In the genomic region with DNA sequence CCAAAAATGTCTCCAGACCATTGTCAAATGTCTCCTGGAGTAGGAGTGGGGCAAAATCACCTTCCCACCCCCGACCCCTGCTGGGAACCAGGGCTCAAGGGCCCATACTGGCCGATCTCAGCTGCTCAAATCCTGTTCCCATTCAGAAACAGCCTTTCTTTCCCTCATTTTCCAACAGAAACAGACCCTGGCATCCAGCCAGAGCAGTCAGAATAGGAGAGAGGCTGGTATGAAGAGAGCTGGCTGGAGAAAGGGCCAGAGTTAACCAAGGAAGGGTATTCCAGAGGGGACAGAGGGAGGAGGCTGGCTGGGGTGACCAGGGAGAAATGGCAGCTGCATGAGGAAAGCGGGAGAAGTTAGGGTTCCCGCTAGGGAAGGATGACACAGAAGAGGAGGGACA, we compare ENCODE assay signal across 12 cellular contexts.
DNase-seq lines count a peak whose midpoint lies in the region; ATAC-seq, FAIRE-seq and TF ChIP-seq lines count a peak whose summit lies in the region.
"Had no signal": no experiment of that assay in that cellular context is flagged by ENCODE, and none has a peak within 500 bp of the region (broad histone marks: within the 10 kb centered on the region; RNA-seq: fewer than 3 reads in every experiment).

No MANE protein-coding gene starts in this region.

- ATAC-seq in HepG2 (no peak), right lobe of liver (no peak)
- ATAC-seq: stimulated activated effector memory CD8-positive, alpha-beta T cell treated with anti-CD3 and anti-CD28 coated beads, Interleukin-12 subunit alpha, Interleukin-12 subunit beta, amount 100 ng/mL, for 72 hours had no signal

- in situ Hi-C loops in HepG2 (cut with HindIII; ENCODE audit: extremely low pct_ligation_motif_present, low pct_unique_long_range_greater_than_20kb) (loop anchor here (10.0 kb wide), 1 partner anchor 193 kb away; no protein-coding TSS in a partner anchor), astrocyte of the spinal cord (cut with HindIII; ENCODE audit: low sequenced_read_pairs) (no loop called here), transverse colon (cut with MboI; ENCODE audit: low pct_ligation_motif_present in 1 of 4, low pct_unique_long_range_greater_than_20kb in 1 of 4, low sequenced_read_pairs in 3 of 4) (loop anchor here in 2 of 4 donors (10.0 to 25.0 kb wide), 2 partner anchors 191 to 203 kb away; a partner anchor contains a TSS)

- no peaks in the 10 kb centered on the region for H3K9me3 ChIP-seq in HepG2 (ENCODE audit: low read length)
- no peaks in the 10 kb centered on the region for H3K9me3 ChIP-seq in right lobe of liver
- H3K9me3 ChIP-seq in mucosa of stomach (ENCODE audit: control insufficient read depth, low read length): no peaks in the 10 kb centered on the region
- H3K9me3 ChIP-seq in transverse colon: no peaks in the 10 kb centered on the region

- no peak for TF ChIP-seq RAD21 in HepG2 (CRISPR knock-in tag; IDR thresholded peaks at IDR 0.05)

- H3K9ac ChIP-seq in HepG2 (ENCODE audit: insufficient read depth, low read depth, low read length) (no peak overlapping the region), mucosa of stomach (ENCODE audit: low read length) (peak overlapping the region; percentile 43)

- BruUV-seq in HepG2 (replicated peaks; lab: Mats Ljungman, UMichigan): no TSS peak

- H4K20me1 ChIP-seq in HepG2 (ENCODE audit: insufficient read depth, low read length): no peaks in the 10 kb centered on the region

- intact Hi-C loops in HepG2 (cut with micrococcal nuclease; ENCODE audit: unreplicated experiment): no loop called here
- intact Hi-C loops in right lobe of liver (cut with DNase I): no loop called here
- intact Hi-C loops in transverse colon (cut with DNase I; ENCODE audit: low total_unique reads): no loop called here

- H3K27ac ChIP-seq in HepG2 (ENCODE audit: extremely low read length, insufficient read depth, low read length) (no peak overlapping the region), right lobe of liver (no peak overlapping the region), transverse colon (peak overlapping the region; percentile 70 to 85 (median 82))
- H3K27ac ChIP-seq: C4-2B had no signal

- 43% methylated on average over 4 of the region's 4 CpGs for WGBS in HepG2 (ENCODE audit: low lambda C conversion rate)
- WGBS in right lobe of liver (ENCODE audit: insufficient coverage, low coverage, low lambda C conversion rate, missing lambda C conversion rate): 53% methylated on average over 3 of the region's 4 CpGs
- 64 to 91% methylated on average over 2 to 4 of the region's 4 CpGs for WGBS in transverse colon (ENCODE audit: low coverage in 1 of 2), 2 donors

- H3K4me1 ChIP-seq in HepG2 (ENCODE audit: insufficient read depth, low read length) (peaks cover 34% of the 10 kb centered on the region), right lobe of liver (no peaks in the 10 kb centered on the region), mucosa of stomach (ENCODE audit: control insufficient read depth, insufficient read depth, low read length) (peaks cover 72% of the 10 kb centered on the region), transverse colon (peaks cover 24 to 77% (median 68%) of the 10 kb centered on the region in 4 donors)

- no peak overlapping the region for H3K4me2 ChIP-seq in HepG2 (ENCODE audit: low read depth, low read length)

- CTCF ChIA-PET in HepG2 (lab: Yijun Ruan, JAX; ENCODE audit: low intra/inter-chr PET ratio, low total read pairs): no interaction called here

- H3K79me2 ChIP-seq in HepG2 (ENCODE audit: insufficient read depth, low read length): no peaks in the 10 kb centered on the region

- H3K27me3 ChIP-seq in HepG2 (ENCODE audit: control insufficient read depth in 1 of 2, insufficient read depth in 2 of 2, low read length in 2 of 2): no peaks in the 10 kb centered on the region; a peak in 1 of 5 replicates
- H3K27me3 ChIP-seq in right lobe of liver: no peaks in the 10 kb centered on the region
- H3K27me3 ChIP-seq in mucosa of stomach (ENCODE audit: control insufficient read depth, insufficient read depth, low read length): no peaks in the 10 kb centered on the region
- H3K27me3 ChIP-seq in transverse colon: no peaks in the 10 kb centered on the region

- no peaks in the 10 kb centered on the region for H3K36me3 ChIP-seq in HepG2 (replicated peaks in 1 of 2; ENCODE audit: control insufficient read depth in 1 of 2, insufficient read depth in 2 of 2, low read length in 2 of 2)
- no peaks in the 10 kb centered on the region for H3K36me3 ChIP-seq in right lobe of liver
- H3K36me3 ChIP-seq in mucosa of stomach (ENCODE audit: control insufficient read depth, insufficient read depth, low read length): no peaks in the 10 kb centered on the region
- H3K36me3 ChIP-seq in transverse colon: no peaks in the 10 kb centered on the region

- TF ChIP-seq EP300 in HepG2 (IDR thresholded peaks at IDR 0.05; ENCODE audit: low read depth in 2 of 2, low read length in 2 of 2) (no peak), HepG2 (CRISPR knock-in tag; IDR thresholded peaks at IDR 0.05; ENCODE audit: borderline replicate concordance) (no peak), transverse colon (IDR thresholded peaks at IDR 0.05; ENCODE audit: low read depth) (no peak)

- DNase-seq in HepG2 (ENCODE audit: low spot score) (no peak), right lobe of liver (no peak), astrocyte of the spinal cord (ENCODE audit: low read depth, low spot score) (peak; percentile 24), transverse colon (peak; percentile 38), NCI-H526 treated with DMSO at 0.1 percent for 48 hours (lab: John Stamatoyannopoulos, UW) (no peak), NCI-H1048 (lab: John Stamatoyannopoulos, UW) (no peak), AG08396 (ENCODE audit: low spot score) (no peak)
- DNase-seq: activated CD4-positive, alpha-beta T cell treated with anti-CD3 and anti-CD28 coated beads, Interleukin-2, amount 10 ng/mL, durations not matched to agents 24 days and 14 days; islet precursor cell had no signal

- TF ChIP-seq CTCF in HepG2 (CRISPR knock-in tag; IDR thresholded peaks at IDR 0.05): no peak
- no peak for TF ChIP-seq CTCF in right lobe of liver (IDR thresholded peaks at IDR 0.05)
- TF ChIP-seq CTCF in astrocyte of the spinal cord (IDR thresholded peaks at IDR 0.05; ENCODE audit: low read depth, low read length): no peak
- TF ChIP-seq CTCF in transverse colon (IDR thresholded peaks at IDR 0.05): no peak

- no peak overlapping the region for H2AFZ ChIP-seq in HepG2 (ENCODE audit: low read length)

- H3K4me3 ChIP-seq in HepG2 (replicated peaks in 1 of 3; ENCODE audit: insufficient read depth in 1 of 3, low read depth in 2 of 3, low read length in 3 of 3) (no peak overlapping the region), right lobe of liver (no peak overlapping the region), astrocyte of the spinal cord (ENCODE audit: low read depth, low read length) (no peak overlapping the region), mucosa of stomach (ENCODE audit: low read length) (no peak overlapping the region), transverse colon (no peak overlapping the region)

- POLR2A ChIA-PET in HepG2 (lab: Yijun Ruan, JAX): no interaction called here

- no peak for TF ChIP-seq POLR2A in HepG2 (IDR thresholded peaks at IDR 0.05; ENCODE audit: insufficient read depth in 1 of 2, low read depth in 2 of 2, low read length in 2 of 2)
- TF ChIP-seq POLR2A in right lobe of liver (IDR thresholded peaks at IDR 0.05): no peak
- TF ChIP-seq POLR2A in transverse colon (IDR thresholded peaks at IDR 0.05): no peak

- FAIRE-seq in HepG2 (lab: Jason Lieb, UNC): no peak

TF ChIP-seq in HepG2, 621 proteins besides CTCF, POLR2A, EP300 and RAD21:
- no peak for TF ChIP-seq RELA (CRISPR knock-in tag; IDR thresholded peaks at IDR 0.05)
- TF ChIP-seq LCORL (IDR thresholded peaks at IDR 0.05): peak; percentile 44; the same call in 1 of the 2 replicates
- TF ChIP-seq LCORL (CRISPR knock-in tag; IDR thresholded peaks at IDR 0.05): no peak
TF ChIP-seq in HepG2: peak in this region for 1.

Comparison
In these comparisons a context has a peak if more than half of its experiments do, and no peak if none do; other contexts are left out.
1. DNase-seq: peak in astrocyte of the spinal cord (single experiment) and transverse colon (single experiment); none in HepG2 (single experiment), right lobe of liver (0 of 3), NCI-H526 treated with DMSO at 0.1 percent for 48 hours (single experiment), NCI-H1048 (single experiment) and AG08396 (single experiment).
2. H3K27ac ChIP-seq: peak in transverse colon (4 of 4); none in HepG2 (single experiment) and right lobe of liver (0 of 3).